ENCODE assay signal across 20 cellular contexts in genomic region chr5:6162175-6162574, GRCh38.
"Had no signal": no experiment of that assay in that cellular context is flagged by ENCODE, and none has a peak within 500 bp of the region (broad histone marks: within the 10 kb centered on the region; RNA-seq: fewer than 3 reads in every experiment).

No MANE protein-coding gene starts in this region.

- DNase-seq: activated CD4-positive, alpha-beta memory T cell treated with anti-CD3 and anti-CD28 coated beads for 36 hours; activated CD4-positive, alpha-beta T cell treated with anti-CD3 and anti-CD28 coated beads for 1 hour; activated CD8-positive, alpha-beta memory T cell treated with anti-CD3 and anti-CD28 coated beads, Interleukin-2, amount 10 ng/mL, durations not matched to agents 7 days and 5 days; activated T-cell treated with anti-CD3 and anti-CD28 coated beads, Interleukin-2, amount 50 U/mL, for 24 hours; amygdala; body of pancreas; effector CD8-positive, alpha-beta T cell; hippocampal formation; kidney; nucleus accumbens; posterior cingulate gyrus; stimulated activated CD4-positive, alpha-beta T cell treated with anti-CD3 and anti-CD28 coated beads, Interleukin-4, amount 100 ng/mL, for 4 hours; stimulated activated CD8-positive, alpha-beta memory T cell treated with anti-CD3 and anti-CD28 coated beads, Interleukin-4, amount 100 ng/mL, for 48 hours; stimulated activated naive CD8-positive, alpha-beta T cell treated with anti-CD3 and anti-CD28 coated beads, Interleukin-15, Interleukin-2, amounts not matched to agents 100 U/mL and 50 U/mL, for 24 hours had no signal

- H3K4me3 Mint-ChIP-seq: activated CD4-positive, alpha-beta memory T cell treated with anti-CD3 and anti-CD28 coated beads for 36 hours; activated CD8-positive, alpha-beta memory T cell treated with anti-CD3 and anti-CD28 coated beads, Interleukin-2, amount 10 ng/mL, durations not matched to agents 7 days and 5 days; activated naive CD4-positive, alpha-beta T cell treated with anti-CD3 and anti-CD28 coated beads, Interleukin-2, amount 50 U/mL, for 24 hours; activated T-cell treated with anti-CD3 and anti-CD28 coated beads, Interleukin-2, amount 50 U/mL, for 24 hours; central memory CD8-positive, alpha-beta T cell; natural killer cell treated with Interleukin-12 subunit alpha and Interleukin-12 subunit beta and Interleukin-15 and Interleukin-18, amount 100 ng/mL, for 72 hours had no signal

- H3K36me3 ChIP-seq: upper lobe of left lung had no signal

- H3K4me3 ChIP-seq: body of pancreas, skin epidermis, upper lobe of left lung had no signal

- H3K27ac ChIP-seq: body of pancreas, skin epidermis, upper lobe of left lung, VCaP had no signal

- H3K4me1 ChIP-seq: body of pancreas, upper lobe of left lung had no signal

- H3K9me3 Mint-ChIP-seq: activated CD4-positive, alpha-beta memory T cell treated with anti-CD3 and anti-CD28 coated beads for 36 hours; activated naive CD4-positive, alpha-beta T cell treated with anti-CD3 and anti-CD28 coated beads, Interleukin-2, amount 50 U/mL, for 24 hours; activated T-cell treated with anti-CD3 and anti-CD28 coated beads, Interleukin-2, amount 50 U/mL, for 24 hours had no signal

- FAIRE-seq: kidney had no signal

- H3K36me3 Mint-ChIP-seq: activated CD4-positive, alpha-beta memory T cell treated with anti-CD3 and anti-CD28 coated beads for 36 hours; activated CD8-positive, alpha-beta memory T cell treated with anti-CD3 and anti-CD28 coated beads, Interleukin-2, amount 10 ng/mL, durations not matched to agents 7 days and 5 days; activated naive CD4-positive, alpha-beta T cell treated with anti-CD3 and anti-CD28 coated beads, Interleukin-2, amount 50 U/mL, for 24 hours; natural killer cell treated with Interleukin-12 subunit alpha and Interleukin-12 subunit beta and Interleukin-15 and Interleukin-18, amount 100 ng/mL, for 72 hours had no signal

- H3K27ac Mint-ChIP-seq: activated CD4-positive, alpha-beta memory T cell treated with anti-CD3 and anti-CD28 coated beads for 36 hours; activated CD8-positive, alpha-beta memory T cell treated with anti-CD3 and anti-CD28 coated beads, Interleukin-2, amount 10 ng/mL, durations not matched to agents 7 days and 5 days; activated naive CD4-positive, alpha-beta T cell treated with anti-CD3 and anti-CD28 coated beads, Interleukin-2, amount 50 U/mL, for 24 hours; activated T-cell treated with anti-CD3 and anti-CD28 coated beads, Interleukin-2, amount 50 U/mL, for 24 hours; natural killer cell treated with Interleukin-12 subunit alpha and Interleukin-12 subunit beta and Interleukin-15 and Interleukin-18, amount 100 ng/mL, for 72 hours had no signal

- H3K9me3 ChIP-seq: body of pancreas, upper lobe of left lung had no signal

- ATAC-seq: activated CD8-positive, alpha-beta memory T cell treated with anti-CD3 and anti-CD28 coated beads, Interleukin-2, amount 10 ng/mL, durations not matched to agents 7 days and 5 days; body of pancreas; natural killer cell treated with Interleukin-12 subunit alpha and Interleukin-12 subunit beta and Interleukin-15 and Interleukin-18, amount 100 ng/mL, for 72 hours; stimulated activated naive CD8-positive, alpha-beta T cell treated with anti-CD3 and anti-CD28 coated beads, Interleukin-15, Interleukin-2, amounts not matched to agents 100 U/mL and 50 U/mL, for 24 hours had no signal

- H3K4me1 Mint-ChIP-seq: activated CD8-positive, alpha-beta memory T cell treated with anti-CD3 and anti-CD28 coated beads, Interleukin-2, amount 10 ng/mL, durations not matched to agents 7 days and 5 days; activated naive CD4-positive, alpha-beta T cell treated with anti-CD3 and anti-CD28 coated beads, Interleukin-2, amount 50 U/mL, for 24 hours; central memory CD8-positive, alpha-beta T cell had no signal

- H3K27me3 ChIP-seq: body of pancreas, upper lobe of left lung had no signal
